28 cellular contexts compared by ENCODE assay signal in genomic region chr7:148633761-148634160, GRCh38. TPM values are rescaled to one million over a fixed set of nuclear protein-coding genes. Genes with fewer than 3 reads are reported as not detected.
DNase-seq lines count a peak whose midpoint lies in the region; ATAC-seq and TF ChIP-seq lines count a peak whose summit lies in the region.
"Had no signal": no experiment of that assay in that cellular context is flagged by ENCODE, and none has a peak within 500 bp of the region (broad histone marks: within the 10 kb centered on the region; RNA-seq: fewer than 3 reads in every experiment).

No MANE protein-coding gene starts in this region.

- intact Hi-C loops in naive thymus-derived CD4-positive, alpha-beta T cell (cut with micrococcal nuclease) = no loop called here

- CTCF ChIA-PET in naive thymus-derived CD4-positive, alpha-beta T cell (lab: Charles Lee) = interaction anchor here (1.0 kb wide), 1 partner anchor 19 kb away, joined by 3 read pairs; no protein-coding TSS in a partner anchor

- H3K36me3 ChIP-seq in upper lobe of left lung = no peaks in the 10 kb centered on the region
- H3K36me3 ChIP-seq in naive thymus-derived CD4-positive, alpha-beta T cell (ENCODE audit: control insufficient read depth in 2 of 3, insufficient read depth in 3 of 3, low read length in 3 of 3) = no peaks in the 10 kb centered on the region
- H3K36me3 ChIP-seq: neutrophil, suprapubic skin, uterus had no signal

- H3K4me1 Mint-ChIP-seq in activated T-helper 17 cell treated with anti-CD3 and anti-CD28 coated beads, Interleukin-2, amount 50 U/mL, for 72 hours = peaks cover 17% of the 10 kb centered on the region
- H3K4me1 Mint-ChIP-seq in stimulated activated memory B cell treated with anti-CD40 and anti-IgM and Interleukin-4, amounts not matched to agents 10 μg/mL and 1 μg/mL and 100 μg/mL, for 72 hours = peaks cover 27% of the 10 kb centered on the region
- peaks cover 19 to 48% (median 42%) of the 10 kb centered on the region in 7 donors for H3K4me1 Mint-ChIP-seq in naive thymus-derived CD4-positive, alpha-beta T cell

- peaks cover 0 to 7% of the 10 kb centered on the region in 2 donors for H3K9me3 Mint-ChIP-seq in activated naive CD4-positive, alpha-beta T cell treated with anti-CD3 and anti-CD28 coated beads, Interleukin-2, amount 50 U/mL, for 72 hours
- peaks cover 4% of the 10 kb centered on the region for H3K9me3 Mint-ChIP-seq in activated T-helper 17 cell treated with anti-CD3 and anti-CD28 coated beads, Interleukin-2, amount 50 U/mL, for 72 hours
- H3K9me3 Mint-ChIP-seq in stimulated activated memory B cell treated with anti-CD40 and anti-IgM and Interleukin-4, amounts not matched to agents 10 μg/mL and 1 μg/mL and 100 μg/mL, for 72 hours = no peaks in the 10 kb centered on the region
- H3K9me3 Mint-ChIP-seq in naive thymus-derived CD4-positive, alpha-beta T cell = peaks cover 0 to 12% (median 2%) of the 10 kb centered on the region in 11 donors

- H3K27me3 Mint-ChIP-seq in activated T-helper 17 cell treated with anti-CD3 and anti-CD28 coated beads, Interleukin-2, amount 50 U/mL, for 72 hours = peaks cover 4% of the 10 kb centered on the region
- no peaks in the 10 kb centered on the region for H3K27me3 Mint-ChIP-seq in stimulated activated memory B cell treated with anti-CD40 and anti-IgM and Interleukin-4, amounts not matched to agents 10 μg/mL and 1 μg/mL and 100 μg/mL, for 72 hours
- H3K27me3 Mint-ChIP-seq in naive thymus-derived CD4-positive, alpha-beta T cell = peaks cover 0 to 27% (median 0%) of the 10 kb centered on the region in 5 donors

- TF ChIP-seq POLR2A in upper lobe of left lung (IDR thresholded peaks at IDR 0.05) = no peak

- H3K27ac Mint-ChIP-seq in activated naive CD4-positive, alpha-beta T cell treated with anti-CD3 and anti-CD28 coated beads, Interleukin-2, amount 50 U/mL, for 72 hours = no peak overlapping the region
- H3K27ac Mint-ChIP-seq in activated T-helper 17 cell treated with anti-CD3 and anti-CD28 coated beads, Interleukin-2, amount 50 U/mL, for 72 hours = no peak overlapping the region
- peak overlapping the region; percentile 40 for H3K27ac Mint-ChIP-seq in stimulated activated memory B cell treated with anti-CD40 and anti-IgM and Interleukin-4, amounts not matched to agents 10 μg/mL and 1 μg/mL and 100 μg/mL, for 72 hours
- H3K27ac Mint-ChIP-seq in naive thymus-derived CD4-positive, alpha-beta T cell = peak overlapping the region in 2 of 9 donors; percentile 2 to 16
- H3K27ac Mint-ChIP-seq: activated naive CD8-positive, alpha-beta T cell treated with anti-CD3 and anti-CD28 coated beads for 36 hours; activated T-helper 1 cell treated with anti-CD3 and anti-CD28 coated beads, Interleukin-12 subunit alpha, Interleukin-12 subunit beta, Interleukin-2, Interleukin-4 antibody, amounts not matched to agents 30 ng/mL and 10 ng/mL and 1 ng/mL, durations not matched to agents 14 hours and 24 hours and 36 hours had no signal

- no peak for TF ChIP-seq CTCF in upper lobe of left lung (IDR thresholded peaks at IDR 0.05)

- H3K9me3 ChIP-seq in upper lobe of left lung = no peaks in the 10 kb centered on the region
- no peaks in the 10 kb centered on the region for H3K9me3 ChIP-seq in naive thymus-derived CD4-positive, alpha-beta T cell (ENCODE audit: control insufficient read depth in 2 of 3, low read length in 3 of 3)
- H3K9me3 ChIP-seq: neutrophil, suprapubic skin, uterus had no signal

- H3K4me3 Mint-ChIP-seq in activated T-helper 17 cell treated with anti-CD3 and anti-CD28 coated beads, Interleukin-2, amount 50 U/mL, for 72 hours = peak overlapping the region; percentile 29
- no peak overlapping the region for H3K4me3 Mint-ChIP-seq in stimulated activated memory B cell treated with anti-CD40 and anti-IgM and Interleukin-4, amounts not matched to agents 10 μg/mL and 1 μg/mL and 100 μg/mL, for 72 hours
- peak overlapping the region in 5 of 10 donors; percentile 3 to 65 (median 54) for H3K4me3 Mint-ChIP-seq in naive thymus-derived CD4-positive, alpha-beta T cell
- H3K4me3 Mint-ChIP-seq: activated naive CD8-positive, alpha-beta T cell treated with anti-CD3 and anti-CD28 coated beads for 36 hours; activated T-helper 1 cell treated with anti-CD3 and anti-CD28 coated beads, Interleukin-12 subunit alpha, Interleukin-12 subunit beta, Interleukin-2, Interleukin-4 antibody, amounts not matched to agents 30 ng/mL and 10 ng/mL and 1 ng/mL, durations not matched to agents 14 hours and 24 hours and 36 hours had no signal

- no peaks in the 10 kb centered on the region for H3K36me3 Mint-ChIP-seq in activated naive CD4-positive, alpha-beta T cell treated with anti-CD3 and anti-CD28 coated beads, Interleukin-2, amount 50 U/mL, for 72 hours
- no peaks in the 10 kb centered on the region for H3K36me3 Mint-ChIP-seq in activated T-helper 17 cell treated with anti-CD3 and anti-CD28 coated beads, Interleukin-2, amount 50 U/mL, for 72 hours (ENCODE audit: low read depth)
- no peaks in the 10 kb centered on the region for H3K36me3 Mint-ChIP-seq in stimulated activated memory B cell treated with anti-CD40 and anti-IgM and Interleukin-4, amounts not matched to agents 10 μg/mL and 1 μg/mL and 100 μg/mL, for 72 hours
- peaks cover 0 to 13% (median 0%) of the 10 kb centered on the region in 5 donors for H3K36me3 Mint-ChIP-seq in naive thymus-derived CD4-positive, alpha-beta T cell
- H3K36me3 Mint-ChIP-seq: activated naive CD8-positive, alpha-beta T cell treated with anti-CD3 and anti-CD28 coated beads for 36 hours had no signal

- WGBS in upper lobe of left lung, 2 donors = 83 to 89% methylated on average over 6 of the region's 6 CpGs

- H3K4me1 ChIP-seq in upper lobe of left lung = no peaks in the 10 kb centered on the region
- H3K4me1 ChIP-seq in naive thymus-derived CD4-positive, alpha-beta T cell (ENCODE audit: control insufficient read depth in 2 of 2, insufficient read depth in 2 of 2, low read length in 2 of 2) = peaks cover 10 to 20% of the 10 kb centered on the region in 2 donors
- H3K4me1 ChIP-seq: suprapubic skin, uterus had no signal

- TF ChIP-seq EP300 in upper lobe of left lung (IDR thresholded peaks at IDR 0.05) = no peak

- DNase-seq in activated naive CD4-positive, alpha-beta T cell treated with anti-CD3 and anti-CD28 coated beads, Interleukin-2, amount 50 U/mL, for 72 hours (ENCODE audit: low spot score in 2 of 2) = no peak
- no peak for DNase-seq in activated naive CD4-positive, alpha-beta T cell (lab: John Stamatoyannopoulos, UW)
- DNase-seq in upper lobe of left lung = no peak
- DNase-seq in naive thymus-derived CD4-positive, alpha-beta T cell = no peak
- no peak for DNase-seq in NCI-H1105 (lab: John Stamatoyannopoulos, UW)
- DNase-seq: activated CD4-positive, alpha-beta T cell treated with anti-CD3 and anti-CD28 coated beads, Interleukin-2, amount 50 U/mL, for 1 hour; activated naive CD8-positive, alpha-beta T cell treated with anti-CD3 and anti-CD28 coated beads for 36 hours; COR-L47; DMS79; kidney glomerular epithelial cell; NCI-H1436 treated with DMSO at 0.1 percent for 48 hours; NCI-H510A treated with DMSO at 0.1 percent for 48 hours; RPMI8226; small intestine; stimulated activated CD4-positive, alpha-beta T cell treated with anti-CD3 and anti-CD28 coated beads, Interleukin-1b, Interleukin-23, amount 100 ng/mL, for 48 hours; uterus had no signal

- no peaks in the 10 kb centered on the region for H3K27me3 ChIP-seq in upper lobe of left lung
- H3K27me3 ChIP-seq in naive thymus-derived CD4-positive, alpha-beta T cell (ENCODE audit: control insufficient read depth in 2 of 2, insufficient read depth in 2 of 2, low read length in 2 of 2) = no peaks in the 10 kb centered on the region
- H3K27me3 ChIP-seq: neutrophil, suprapubic skin, uterus had no signal

- POLR2A ChIA-PET in naive thymus-derived CD4-positive, alpha-beta T cell (lab: Charles Lee) = interaction anchor here (0.6 kb wide), 1 partner anchor 67 kb away, joined by 3 read pairs; no protein-coding TSS in a partner anchor

- H3K27ac ChIP-seq in upper lobe of left lung = no peak overlapping the region
- no peak overlapping the region for H3K27ac ChIP-seq in naive thymus-derived CD4-positive, alpha-beta T cell (ENCODE audit: low read depth, low read length)
- H3K27ac ChIP-seq: neutrophil, SK-N-MC, suprapubic skin, uterus, VCaP had no signal

- ATAC-seq in activated naive CD4-positive, alpha-beta T cell treated with anti-CD3 and anti-CD28 coated beads, Interleukin-2, amount 50 U/mL, for 72 hours = peak; percentile 53 to 83
- ATAC-seq in HG02798 (IDR thresholded peaks at IDR 0.05; ENCODE audit: poor library complexity, unreplicated experiment) = peak; percentile 57
- ATAC-seq in activated T-helper 17 cell treated with anti-CD3 and anti-CD28 coated beads, Interleukin-2, amount 50 U/mL, for 72 hours (replicated peaks) = peak; percentile 44
- no peak for ATAC-seq in stimulated activated memory B cell treated with anti-CD40 and anti-IgM and Interleukin-4, amounts not matched to agents 10 μg/mL and 1 μg/mL and 100 μg/mL, for 72 hours
- ATAC-seq in upper lobe of left lung (ENCODE audit: low FRiP score in 2 of 2) = no peak
- no peak for ATAC-seq in naive thymus-derived CD4-positive, alpha-beta T cell

- no peak overlapping the region for H3K4me3 ChIP-seq in upper lobe of left lung
- no peak overlapping the region for H3K4me3 ChIP-seq in naive thymus-derived CD4-positive, alpha-beta T cell (ENCODE audit: low read length)
- H3K4me3 ChIP-seq: lung, SK-N-MC, suprapubic skin, uterus had no signal

RNA-seq across cellular contexts. Expression of gene C7orf33, which starts 43.2 kb away (rescaled TPM):
- not detected for total RNA-seq in activated naive CD4-positive, alpha-beta T cell treated with anti-CD3 and anti-CD28 coated beads, Interleukin-2, amount 50 U/mL, for 72 hours
- total RNA-seq in activated T-helper 17 cell treated with anti-CD3 and anti-CD28 coated beads, Interleukin-2, amount 50 U/mL, for 72 hours = not detected
- total RNA-seq in upper lobe of left lung = not detected
- not detected for total RNA-seq in naive thymus-derived CD4-positive, alpha-beta T cell
- not detected for polyA plus RNA-seq in naive thymus-derived CD4-positive, alpha-beta T cell
- total RNA-seq: A673; activated naive CD8-positive, alpha-beta T cell treated with anti-CD3 and anti-CD28 coated beads for 36 hours; activated T-helper 1 cell treated with anti-CD3 and anti-CD28 coated beads, Interleukin-12 subunit alpha, Interleukin-12 subunit beta, Interleukin-2, Interleukin-4 antibody, amounts not matched to agents 30 ng/mL and 10 ng/mL and 1 ng/mL, durations not matched to agents 14 hours and 24 hours and 36 hours; chondrocyte; lung; suprapubic skin; uterus had no signal
- polyA plus RNA-seq: BJ, lung, small intestine had no signal

Comparison
In these comparisons a context has a peak if more than half of its experiments do, and no peak if none do; other contexts are left out.
1. ATAC-seq: peak in activated naive CD4-positive, alpha-beta T cell treated with anti-CD3 and anti-CD28 coated beads, Interleukin-2, amount 50 U/mL, for 72 hours (2 of 2), HG02798 (single experiment) and activated T-helper 17 cell treated with anti-CD3 and anti-CD28 coated beads, Interleukin-2, amount 50 U/mL, for 72 hours (single experiment); none in stimulated activated memory B cell treated with anti-CD40 and anti-IgM and Interleukin-4, amounts not matched to agents 10 μg/mL and 1 μg/mL and 100 μg/mL, for 72 hours (single experiment), upper lobe of left lung (0 of 2) and naive thymus-derived CD4-positive, alpha-beta T cell (single experiment).